ENCODE assay signal across 18 cellular contexts in the genomic region with DNA sequence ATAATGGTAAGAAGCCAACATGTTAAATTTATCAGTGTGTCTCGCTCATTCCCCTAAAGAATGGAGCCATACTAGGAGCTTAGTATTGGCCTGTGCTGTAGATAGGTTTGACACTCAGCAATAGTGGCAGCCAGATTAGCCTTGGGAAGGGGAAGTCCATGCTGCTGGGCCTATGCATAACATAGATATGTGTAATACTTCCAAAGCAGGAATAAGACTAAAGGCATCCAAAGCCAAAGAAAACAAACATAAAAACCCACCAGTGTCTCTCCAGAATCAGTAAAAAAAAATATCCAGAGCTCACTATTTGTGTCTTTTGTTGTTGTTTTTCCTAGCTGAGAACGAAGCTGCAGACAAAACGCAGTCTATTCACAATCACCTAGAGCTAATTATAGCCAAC.
DNase-seq lines count a peak whose midpoint lies in the region; FAIRE-seq and TF ChIP-seq lines count a peak whose summit lies in the region.
"Had no signal": no experiment of that assay in that cellular context is flagged by ENCODE, and none has a peak within 500 bp of the region (broad histone marks: within the 10 kb centered on the region; RNA-seq: fewer than 3 reads in every experiment).

No MANE protein-coding gene starts in this region.

- TF ChIP-seq EP300 in SK-N-SH (IDR thresholded peaks at IDR 0.05; ENCODE audit: borderline replicate concordance in 1 of 2, low read depth in 1 of 2, low read length in 1 of 2), result no peak

- H3K4me2 ChIP-seq in SK-N-SH (no peak overlapping the region), endothelial cell of umbilical vein (ENCODE audit: insufficient read depth, low read length) (no peak overlapping the region)
- H3K4me2 ChIP-seq: BLaER1 treated with 17β-estradiol and CSF1 and Interleukin-3, amounts not matched to agents 10 nM and 100 nM had no signal

- TF ChIP-seq CTCF in SK-N-SH (IDR thresholded peaks at IDR 0.05), result no peak
- no peak for TF ChIP-seq CTCF in endothelial cell of umbilical vein (IDR thresholded peaks at IDR 0.05; ENCODE audit: extremely low read depth in 1 of 2, insufficient read depth in 1 of 2, low read depth in 1 of 2, low read length in 2 of 2)
- TF ChIP-seq CTCF in coronary artery (IDR thresholded peaks at IDR 0.05), result no peak

- FAIRE-seq in endothelial cell of umbilical vein (lab: Jason Lieb, UNC), result peak; percentile 37
- FAIRE-seq: colon had no signal

- dilution Hi-C loops in endothelial cell of umbilical vein (cut with MboI; ENCODE audit: extremely low pct_ligation_motif_present, low sequenced_read_pairs), result no loop called here

- H3K9me3 ChIP-seq in SK-N-SH (no peaks in the 10 kb centered on the region), endothelial cell of umbilical vein (replicated peaks; ENCODE audit: control insufficient read depth, insufficient read depth, low read length) (no peaks in the 10 kb centered on the region)
- H3K9me3 ChIP-seq: BLaER1 treated with 17β-estradiol and CSF1 and Interleukin-3, amounts not matched to agents 10 nM and 100 nM; right lobe of liver had no signal

- H3F3A ChIP-seq in SK-N-SH (replicated peaks; ENCODE audit: insufficient read depth), result peaks cover 7% of the 10 kb centered on the region

- WGBS in SK-N-SH (ENCODE audit: low lambda C conversion rate), result 84% methylated on average over 3 of the region's 3 CpGs

- intact Hi-C loops in endothelial cell of umbilical vein (cut with micrococcal nuclease), result no loop called here

- BruUV-seq in endothelial cell of umbilical vein (replicated peaks; lab: Mats Ljungman, UMichigan), result no TSS peak

- H3K79me2 ChIP-seq in SK-N-SH (ENCODE audit: insufficient read depth) (no peaks in the 10 kb centered on the region), endothelial cell of umbilical vein (ENCODE audit: control insufficient read depth, insufficient read depth, low read length) (no peaks in the 10 kb centered on the region)

- no peak overlapping the region for H3K4me3 ChIP-seq in SK-N-SH (ENCODE audit: low read depth in 2 of 2, low read length in 1 of 2)
- H3K4me3 ChIP-seq in endothelial cell of umbilical vein (replicated peaks in 1 of 3; ENCODE audit: insufficient read depth in 1 of 3, low read depth in 1 of 3, low read length in 3 of 3), result no peak overlapping the region
- H3K4me3 ChIP-seq in coronary artery, result no peak overlapping the region
- H3K4me3 ChIP-seq: BLaER1 treated with 17β-estradiol and CSF1 and Interleukin-3, amounts not matched to agents 10 nM and 100 nM; right lobe of liver had no signal

- no peak for TF ChIP-seq POLR2A in endothelial cell of umbilical vein (IDR thresholded peaks at IDR 0.05; ENCODE audit: low read depth, low read length)

- POLR2A ChIA-PET in SK-N-SH (lab: Yijun Ruan, JAX), result no interaction called here
- POLR2A ChIA-PET in endothelial cell of umbilical vein (lab: Charles Lee), result no interaction called here

- H2AFZ ChIP-seq in SK-N-SH (ENCODE audit: low read depth) (peak overlapping the region; percentile 40; the same call in 1 of the 2 replicates), endothelial cell of umbilical vein (ENCODE audit: low read depth, low read length) (peak overlapping the region; percentile 29)

- H4K20me1 ChIP-seq in SK-N-SH (ENCODE audit: insufficient read depth) (no peaks in the 10 kb centered on the region), endothelial cell of umbilical vein (replicated peaks; ENCODE audit: control insufficient read depth, extremely low read depth, insufficient read depth, low read length) (no peaks in the 10 kb centered on the region)
- H4K20me1 ChIP-seq: BLaER1 treated with 17β-estradiol and CSF1 and Interleukin-3, amounts not matched to agents 10 nM and 100 nM had no signal

- CTCF ChIA-PET in SK-N-SH (lab: Yijun Ruan, JAX), result interaction anchor here (0.7 kb wide), 1 partner anchor 79 kb away, joined by 5 read pairs; no protein-coding TSS in a partner anchor
- CTCF ChIA-PET in endothelial cell of umbilical vein (lab: Charles Lee), result interaction anchor here (0.8 to 1.6 kb wide), 7 partner anchors 8 to 94 kb away, joined by 3 to 5 read pairs (median 4); no protein-coding TSS in a partner anchor

- H3K9me1 ChIP-seq in endothelial cell of umbilical vein (replicated peaks; ENCODE audit: control insufficient read depth, extremely low read depth, insufficient read depth, low read length), result no peaks in the 10 kb centered on the region

- H3K4me1 ChIP-seq in SK-N-SH (ENCODE audit: control insufficient read depth in 1 of 2, insufficient read depth in 2 of 2, low read depth in 1 of 2, low read length in 1 of 2), result 0 out of 4 replicates have a peak, but pooled peaks cover 0 to 4% of the 10 kb centered on the region in 2 experiments
- peaks cover 3% of the 10 kb centered on the region for H3K4me1 ChIP-seq in endothelial cell of umbilical vein (ENCODE audit: control insufficient read depth, extremely low read depth, insufficient read depth, low read length)
- H3K4me1 ChIP-seq: right lobe of liver had no signal

- H3K27me3 ChIP-seq in SK-N-SH (ENCODE audit: insufficient read depth), result no peaks in the 10 kb centered on the region
- no peaks in the 10 kb centered on the region for H3K27me3 ChIP-seq in endothelial cell of umbilical vein (ENCODE audit: control insufficient read depth in 2 of 2, insufficient read depth in 2 of 2, low read length in 2 of 2)
- H3K27me3 ChIP-seq: BLaER1 treated with 17β-estradiol and CSF1 and Interleukin-3, amounts not matched to agents 10 nM and 100 nM; right lobe of liver had no signal

- no peak for TF ChIP-seq RAD21 in SK-N-SH (IDR thresholded peaks at IDR 0.05; ENCODE audit: low read length)

- H3K9ac ChIP-seq in SK-N-SH (no peak overlapping the region), endothelial cell of umbilical vein (replicated peaks; ENCODE audit: extremely low read depth, insufficient read depth, low read length) (no peak overlapping the region)
- H3K9ac ChIP-seq: BLaER1 treated with 17β-estradiol and CSF1 and Interleukin-3, amounts not matched to agents 10 nM and 100 nM had no signal

- H3K27ac ChIP-seq in SK-N-SH (ENCODE audit: low read depth in 2 of 2, low read length in 1 of 2), result peak overlapping the region in 1 of 2 experiments; percentile 54; a peak in 2 of 4 replicates
- no peak overlapping the region for H3K27ac ChIP-seq in endothelial cell of umbilical vein (ENCODE audit: insufficient read depth, low read depth, low read length)
- H3K27ac ChIP-seq in coronary artery, result no peak overlapping the region
- H3K27ac ChIP-seq: BLaER1 treated with 17β-estradiol and CSF1 and Interleukin-3, amounts not matched to agents 10 nM and 100 nM; right lobe of liver had no signal

- H3K9me2 ChIP-seq in SK-N-SH, result no peaks in the 10 kb centered on the region

- no peaks in the 10 kb centered on the region for H3K36me3 ChIP-seq in SK-N-SH (replicated peaks in 1 of 2; ENCODE audit: control insufficient read depth in 1 of 2, insufficient read depth in 2 of 2, low read length in 1 of 2)
- H3K36me3 ChIP-seq in endothelial cell of umbilical vein (ENCODE audit: control insufficient read depth in 2 of 2, extremely low read depth in 1 of 2, insufficient read depth in 2 of 2, low read length in 2 of 2), result no peaks in the 10 kb centered on the region
- H3K36me3 ChIP-seq: BLaER1 treated with 17β-estradiol and CSF1 and Interleukin-3, amounts not matched to agents 10 nM and 100 nM; right lobe of liver had no signal

- DNase-seq in EH (ENCODE audit: low read depth), result peak; percentile 95
- no peak for DNase-seq in SK-N-SH
- DNase-seq in endothelial cell of umbilical vein (ENCODE audit: low read depth, low spot score), result peak; percentile 65
- peak; percentile 80 for DNase-seq in non-pigmented ciliary epithelial cell (ENCODE audit: low read depth)
- DNase-seq in coronary artery (ENCODE audit: low spot score), result no peak
- DNase-seq in NCI-H748 treated with DMSO at 0.1 percent for 48 hours (lab: John Stamatoyannopoulos, UW), result no peak
- DNase-seq in mucosa of gallbladder (ENCODE audit: low spot score), result no peak
- no peak for DNase-seq in NCI-H146 (lab: John Stamatoyannopoulos, UW)
- DNase-seq: activated CD8-positive, alpha-beta T cell treated with anti-CD3 and anti-CD28 coated beads, Interleukin-2, amount 10 ng/mL, durations not matched to agents 7 days and 5 days; activated naive CD4-positive, alpha-beta T cell; foreskin melanocyte; islet precursor cell; NCI-H526; right lobe of liver; stimulated activated naive CD8-positive, alpha-beta T cell treated with anti-CD3 and anti-CD28 coated beads, Interleukin-15, amount 100 ng/mL, for 72 hours; T1000 had no signal

TF ChIP-seq in SK-N-SH, 30 proteins besides CTCF, POLR2A, EP300 and RAD21 (continues in another document):
- no peak for TF ChIP-seq RFX5 (IDR thresholded peaks at IDR 0.05; ENCODE audit: low read length)

TF ChIP-seq in endothelial cell of umbilical vein, 7 proteins besides CTCF, POLR2A, EP300 and RAD21:
- TF ChIP-seq FOS (IDR thresholded peaks at IDR 0.05; ENCODE audit: borderline replicate concordance, insufficient read depth, low read length) (peak; percentile 20), JUN (IDR thresholded peaks at IDR 0.05; ENCODE audit: borderline replicate concordance, insufficient read depth, insufficient read length, low read depth) (no peak)
- TF ChIP-seq, protein P1, sequence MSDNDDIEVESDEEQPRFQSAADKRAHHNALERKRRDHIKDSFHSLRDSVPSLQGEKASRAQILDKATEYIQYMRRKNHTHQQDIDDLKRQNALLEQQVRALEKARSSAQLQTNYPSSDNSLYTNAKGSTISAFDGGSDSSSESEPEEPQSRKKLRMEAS (IDR thresholded peaks at IDR 0.05; ENCODE audit: insufficient read depth, insufficient read length), result no peak

Comparison
In these comparisons a context has a peak if more than half of its experiments do, and no peak if none do; other contexts are left out.
1. DNase-seq: peak in EH (single experiment), endothelial cell of umbilical vein (single experiment) and non-pigmented ciliary epithelial cell (single experiment); none in SK-N-SH (single experiment), coronary artery (single experiment), NCI-H748 treated with DMSO at 0.1 percent for 48 hours (single experiment), mucosa of gallbladder (single experiment) and NCI-H146 (single experiment).